Comparison of ENCODE assay signal across 18 cellular contexts in the genomic region with DNA sequence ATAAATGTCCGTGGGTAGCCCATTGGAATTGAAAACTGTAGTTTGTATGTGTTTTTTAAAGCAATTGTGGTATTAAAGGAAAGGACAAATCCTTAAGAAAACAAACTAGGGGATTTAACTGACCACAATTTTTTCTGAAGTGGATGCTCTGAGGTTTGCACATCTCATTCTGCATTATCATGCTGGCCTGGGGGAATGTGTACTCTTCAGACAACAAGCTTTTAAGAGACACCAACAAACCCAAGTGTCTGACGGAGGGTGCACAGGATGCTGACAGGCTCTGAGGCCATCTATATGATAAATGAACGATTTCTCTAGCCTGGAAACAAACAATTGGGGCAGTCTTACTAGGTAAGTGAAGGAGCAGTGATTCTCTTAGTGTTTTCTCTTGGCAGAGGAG. TPM values are rescaled to one million over a fixed set of nuclear protein-coding genes. Genes with fewer than 3 reads are reported as not detected.
DNase-seq lines count a peak whose midpoint lies in the region; ATAC-seq and TF ChIP-seq lines count a peak whose summit lies in the region.
"Had no signal": no experiment of that assay in that cellular context is flagged by ENCODE, and none has a peak within 500 bp of the region (broad histone marks: within the 10 kb centered on the region; RNA-seq: fewer than 3 reads in every experiment).

No MANE protein-coding gene starts in this region.

- no peak overlapping the region for H4K91ac ChIP-seq in IMR-90 (ENCODE audit: insufficient read depth, low read depth, low read length)

- no peak overlapping the region for H2AK9ac ChIP-seq in IMR-90 (replicated peaks; ENCODE audit: low read depth, low read length, poor library complexity)

- CTCF ChIA-PET in activated CD4-positive, alpha-beta T cell treated with anti-CD3 and anti-CD28 coated beads for 36 hours (lab: Charles Lee): no interaction called here
- CTCF ChIA-PET in IMR-90 (lab: Yijun Ruan, JAX): interaction anchor here (1.5 kb wide), 1 partner anchor 20 kb away, joined by 4 read pairs; no protein-coding TSS in a partner anchor

- H3K4me3 Mint-ChIP-seq in activated CD4-positive, alpha-beta T cell treated with anti-CD3 and anti-CD28 coated beads for 36 hours: no peak overlapping the region
- peak overlapping the region; percentile 23 for H3K4me3 Mint-ChIP-seq in activated naive CD8-positive, alpha-beta T cell treated with anti-CD3 and anti-CD28 coated beads, Interleukin-2, amount 10 ng/mL, durations not matched to agents 7 days and 5 days
- H3K4me3 Mint-ChIP-seq: activated CD8-positive, alpha-beta memory T cell treated with anti-CD3 and anti-CD28 coated beads, Interleukin-2, amount 10 ng/mL, durations not matched to agents 7 days and 5 days; neural progenitor cell had no signal

- no peak overlapping the region for H2AK5ac ChIP-seq in IMR-90 (ENCODE audit: low read depth, low read length)

- no peak overlapping the region for H2BK120ac ChIP-seq in IMR-90 (ENCODE audit: low read depth, low read length)

- H2BK5ac ChIP-seq in IMR-90 (ENCODE audit: low read depth, low read length, poor library complexity, severe bottlenecking): no peak overlapping the region

- ATAC-seq in activated CD4-positive, alpha-beta T cell treated with anti-CD3 and anti-CD28 coated beads for 36 hours: no peak
- ATAC-seq in IMR-90 (ENCODE audit: low read depth): peak; percentile 90
- no peak for ATAC-seq in activated naive CD8-positive, alpha-beta T cell treated with anti-CD3 and anti-CD28 coated beads, Interleukin-2, amount 10 ng/mL, durations not matched to agents 7 days and 5 days (ENCODE audit: low read depth)
- ATAC-seq in left lobe of liver: no peak
- ATAC-seq: activated CD8-positive, alpha-beta memory T cell treated with anti-CD3 and anti-CD28 coated beads, Interleukin-2, amount 10 ng/mL, durations not matched to agents 7 days and 5 days; lower lobe of right lung; upper lobe of right lung had no signal

- no peak overlapping the region for H3K9ac ChIP-seq in IMR-90 (ENCODE audit: low read depth, low read length)
- H3K9ac ChIP-seq: neural progenitor cell had no signal

- H3K36me3 ChIP-seq in IMR-90 (ENCODE audit: control insufficient read depth, insufficient read depth, low read length): no peaks in the 10 kb centered on the region
- H3K36me3 ChIP-seq: lower lobe of right lung, neural progenitor cell, right atrium auricular region, upper lobe of right lung had no signal

- POLR2A ChIA-PET in activated CD4-positive, alpha-beta T cell treated with anti-CD3 and anti-CD28 coated beads for 36 hours (lab: Charles Lee): interaction anchor here (1.5 kb wide), 1 partner anchor 9 kb away, joined by 4 read pairs; a partner anchor contains a TSS
- POLR2A ChIA-PET in IMR-90 (lab: Charles Lee; ENCODE audit: unreplicated experiment): interaction anchor here (0.5 kb wide), 1 partner anchor 739 kb away, joined by 3 read pairs; no protein-coding TSS in a partner anchor
- POLR2A ChIA-PET in activated naive CD8-positive, alpha-beta T cell treated with anti-CD3 and anti-CD28 coated beads, Interleukin-2, amount 10 ng/mL, durations not matched to agents 7 days and 5 days (lab: Charles Lee): interaction anchor here (1.0 kb wide), 1 partner anchor 10 kb away, joined by 3 read pairs; no protein-coding TSS in a partner anchor

- no peak overlapping the region for H2BK20ac ChIP-seq in IMR-90 (ENCODE audit: low read depth, low read length)

- H2AFZ ChIP-seq in IMR-90 (replicated peaks; ENCODE audit: low read length, poor library complexity): no peak overlapping the region
- H2AFZ ChIP-seq: neural progenitor cell had no signal

- H3K4ac ChIP-seq in IMR-90 (ENCODE audit: low read depth, low read length): no peak overlapping the region

- DNase-seq in activated CD4-positive, alpha-beta T cell treated with anti-CD3 and anti-CD28 coated beads for 36 hours: no peak
- no peak for DNase-seq in activated CD4-positive, alpha-beta T cell treated with anti-CD3 and anti-CD28 coated beads for 4 hours
- DNase-seq in IMR-90 (peak; percentile 71), myocyte (ENCODE audit: low read depth) (peak; percentile 68), left lobe of liver (ENCODE audit: low spot score) (no peak), NCI-H345 (lab: John Stamatoyannopoulos, UW) (no peak)
- DNase-seq in activated naive CD8-positive, alpha-beta T cell treated with anti-CD3 and anti-CD28 coated beads, Interleukin-2, amount 10 ng/mL, durations not matched to agents 7 days and 5 days: no peak
- no peak for DNase-seq in stimulated activated CD4-positive, alpha-beta T cell treated with anti-CD3 and anti-CD28 coated beads, Interleukin-2, amount 100 ng/mL, for 48 hours
- DNase-seq: activated CD8-positive, alpha-beta memory T cell treated with anti-CD3 and anti-CD28 coated beads, Interleukin-2, amount 10 ng/mL, durations not matched to agents 7 days and 5 days; aorta; dermis blood vessel endothelial cell; lower lobe of right lung; NCI-H2171; NK-92 treated with Interleukin-12 subunit alpha and Interleukin-12 subunit beta, amount 100 ng/mL, for 24 hours; SHP77 treated with DMSO at 0.1 percent for 48 hours; upper lobe of right lung had no signal

- H3K27ac ChIP-seq in IMR-90 (ENCODE audit: insufficient read depth, low read length): no peak overlapping the region
- H3K27ac ChIP-seq: lower lobe of right lung, neural progenitor cell, right atrium auricular region, upper lobe of right lung had no signal

- no peak overlapping the region for H3K4me2 ChIP-seq in IMR-90 (ENCODE audit: low read depth, low read length)
- H3K4me2 ChIP-seq: neural progenitor cell had no signal

- H4K8ac ChIP-seq in IMR-90 (ENCODE audit: low read depth in 2 of 2, low read length in 2 of 2): no peak overlapping the region

- no peak overlapping the region for H3K23ac ChIP-seq in IMR-90 (ENCODE audit: low read depth, low read length)

- H3K27ac Mint-ChIP-seq in activated CD4-positive, alpha-beta T cell treated with anti-CD3 and anti-CD28 coated beads for 36 hours: peak overlapping the region; percentile 94
- H3K27ac Mint-ChIP-seq in activated naive CD8-positive, alpha-beta T cell treated with anti-CD3 and anti-CD28 coated beads, Interleukin-2, amount 10 ng/mL, durations not matched to agents 7 days and 5 days: peak overlapping the region; percentile 77
- H3K27ac Mint-ChIP-seq: activated CD8-positive, alpha-beta memory T cell treated with anti-CD3 and anti-CD28 coated beads, Interleukin-2, amount 10 ng/mL, durations not matched to agents 7 days and 5 days; neural progenitor cell had no signal

- H4K5ac ChIP-seq in IMR-90 (ENCODE audit: low read depth, low read length): no peak overlapping the region

- H3K9me3 Mint-ChIP-seq in activated CD4-positive, alpha-beta T cell treated with anti-CD3 and anti-CD28 coated beads for 36 hours (ENCODE audit: low read depth): peaks cover 14% of the 10 kb centered on the region
- H3K9me3 Mint-ChIP-seq in activated naive CD8-positive, alpha-beta T cell treated with anti-CD3 and anti-CD28 coated beads, Interleukin-2, amount 10 ng/mL, durations not matched to agents 7 days and 5 days: peaks cover 7% of the 10 kb centered on the region

- dilution Hi-C loops in IMR-90 (cut with HindIII; ENCODE audit: low sequenced_read_pairs, unreplicated experiment): no loop called here

- no peaks in the 10 kb centered on the region for H3K27me3 ChIP-seq in IMR-90 (ENCODE audit: control insufficient read depth, insufficient read depth, low read length)
- H3K27me3 ChIP-seq: neural progenitor cell, right atrium auricular region, upper lobe of right lung had no signal

- TF ChIP-seq CTCF in IMR-90 (conservative IDR thresholded peaks at IDR 0.05; ENCODE audit: low read depth, low read length): no peak

- H3K18ac ChIP-seq in IMR-90 (ENCODE audit: low read depth, low read length): no peak overlapping the region

- H2BK15ac ChIP-seq in IMR-90 (ENCODE audit: low read depth, low read length): no peak overlapping the region

- no peaks in the 10 kb centered on the region for H3K9me1 ChIP-seq in IMR-90 (ENCODE audit: insufficient read depth, low read length)

- no CpG with 5 or more reads among the region's 3 CpGs for WGBS in IMR-90 (ENCODE audit: extremely low coverage in 2 of 2, insufficient read length in 1 of 2), 2 experiments

- peaks cover 72% of the 10 kb centered on the region for H3K4me1 Mint-ChIP-seq in activated CD4-positive, alpha-beta T cell treated with anti-CD3 and anti-CD28 coated beads for 36 hours
- peaks cover 43% of the 10 kb centered on the region for H3K4me1 Mint-ChIP-seq in activated naive CD8-positive, alpha-beta T cell treated with anti-CD3 and anti-CD28 coated beads, Interleukin-2, amount 10 ng/mL, durations not matched to agents 7 days and 5 days
- H3K4me1 Mint-ChIP-seq: neural progenitor cell had no signal

- no peak overlapping the region for H3K14ac ChIP-seq in IMR-90 (replicated peaks; ENCODE audit: low read depth, low read length)

- BruUV-seq in IMR-90 (replicated peaks; lab: Mats Ljungman, UMichigan): no TSS peak

- no peak for TF ChIP-seq POLR2A in IMR-90 (IDR thresholded peaks at IDR 0.05; ENCODE audit: low read depth, low read length)

- peaks cover 19 to 39% of the 10 kb centered on the region in 2 experiments for H3K79me1 ChIP-seq in IMR-90 (ENCODE audit: low read depth in 1 of 2, low read length in 2 of 2)

- peaks cover 29% of the 10 kb centered on the region; the same call in 1 of the 2 replicates for H4K20me1 ChIP-seq in IMR-90 (ENCODE audit: insufficient read depth, low read length)

- H3K56ac ChIP-seq in IMR-90 (ENCODE audit: extremely low read depth, insufficient read depth, low read length): no peak overlapping the region

- H3K4me1 ChIP-seq in IMR-90 (ENCODE audit: control insufficient read depth, insufficient read depth, low read length): peaks cover 2% of the 10 kb centered on the region; the same call in 1 of the 2 replicates
- H3K4me1 ChIP-seq: lower lobe of right lung, neural progenitor cell had no signal

- no peak overlapping the region for H3K4me3 ChIP-seq in IMR-90 (ENCODE audit: insufficient read depth, low read depth, low read length)
- H3K4me3 ChIP-seq: lower lobe of right lung, neural progenitor cell, right atrium auricular region, upper lobe of right lung had no signal

- in situ Hi-C loops in IMR-90 (cut with MboI; ENCODE audit: low sequenced_read_pairs): loop anchor here (25.0 kb wide), 1 partner anchor 1331 kb away; a partner anchor contains a TSS

- intact Hi-C loops in activated CD4-positive, alpha-beta T cell treated with anti-CD3 and anti-CD28 coated beads for 36 hours (cut with DNase I, micrococcal nuclease): loop anchor here (10.0 kb wide), 3 partner anchors 668 to 858 kb away; a partner anchor contains a TSS
- intact Hi-C loops in IMR-90 (cut with micrococcal nuclease): no loop called here

- TF ChIP-seq RAD21 in IMR-90 (IDR thresholded peaks at IDR 0.05; ENCODE audit: low read length): no peak

- peaks cover 69% of the 10 kb centered on the region for H3K36me3 Mint-ChIP-seq in activated CD4-positive, alpha-beta T cell treated with anti-CD3 and anti-CD28 coated beads for 36 hours (ENCODE audit: low read depth)
- peaks cover 46% of the 10 kb centered on the region for H3K36me3 Mint-ChIP-seq in activated naive CD8-positive, alpha-beta T cell treated with anti-CD3 and anti-CD28 coated beads, Interleukin-2, amount 10 ng/mL, durations not matched to agents 7 days and 5 days

- H3K27me3 Mint-ChIP-seq in activated CD4-positive, alpha-beta T cell treated with anti-CD3 and anti-CD28 coated beads for 36 hours: no peaks in the 10 kb centered on the region
- no peaks in the 10 kb centered on the region for H3K27me3 Mint-ChIP-seq in activated naive CD8-positive, alpha-beta T cell treated with anti-CD3 and anti-CD28 coated beads, Interleukin-2, amount 10 ng/mL, durations not matched to agents 7 days and 5 days
- H3K27me3 Mint-ChIP-seq: activated CD8-positive, alpha-beta memory T cell treated with anti-CD3 and anti-CD28 coated beads, Interleukin-2, amount 10 ng/mL, durations not matched to agents 7 days and 5 days had no signal

- peaks cover 6% of the 10 kb centered on the region for H3K9me3 ChIP-seq in IMR-90 (ENCODE audit: control insufficient read depth, insufficient read depth, low read length)
- H3K9me3 ChIP-seq: upper lobe of right lung had no signal

RNA-seq across cellular contexts. Expression of a gene that starts 9.1 kb away (rescaled TPM):
- 10 to 100 TPM; 41.7 to 43.8 TPM for total RNA-seq in activated CD4-positive, alpha-beta T cell treated with anti-CD3 and anti-CD28 coated beads for 36 hours
- 10.6 and 14.7 TPM in 2 replicates for total RNA-seq in IMR-90 (2012; rRNA removed)
- 6.4 and 6.9 TPM in 2 replicates for polyA plus RNA-seq in IMR-90 (2012; rRNA removed)
- polyA plus RNA-seq in IMR-90 (2012; cell fraction: cytosol; rRNA removed): 0.99 and 1.4 TPM in 2 replicates
- polyA plus RNA-seq in IMR-90 (2012; cell fraction: nucleus; rRNA removed; ENCODE audit: low replicate concordance): 5.6 and 24.3 TPM in 2 replicates
- total RNA-seq in activated naive CD8-positive, alpha-beta T cell treated with anti-CD3 and anti-CD28 coated beads, Interleukin-2, amount 10 ng/mL, durations not matched to agents 7 days and 5 days: 10 to 100 TPM; 38.6 to 43.4 TPM
- 12.4 and 18.6 TPM in 2 replicates for total RNA-seq in myocyte
- 3.0 TPM for polyA plus RNA-seq in myocyte (2012)
- 4.2 TPM for total RNA-seq in left lobe of liver

RNA-seq across cellular contexts. Expression of a gene that starts 9.5 kb away (rescaled TPM):
- total RNA-seq in activated CD4-positive, alpha-beta T cell treated with anti-CD3 and anti-CD28 coated beads for 36 hours: 10 to 100 TPM; 16.6 to 19.5 TPM
- total RNA-seq in IMR-90 (2012; rRNA removed) (15.8 and 16.7 TPM in 2 replicates), myocyte (9.2 and 12.2 TPM in 2 replicates), left lobe of liver (7.3 TPM)
- polyA plus RNA-seq in IMR-90 (2012; rRNA removed): 6.6 and 7.7 TPM in 2 replicates
- polyA plus RNA-seq in IMR-90 (2012; cell fraction: cytosol; rRNA removed): 3.5 and 5.6 TPM in 2 replicates
- 2.9 and 7.5 TPM in 2 replicates for polyA plus RNA-seq in IMR-90 (2012; cell fraction: nucleus; rRNA removed; ENCODE audit: low replicate concordance)
- total RNA-seq in activated naive CD8-positive, alpha-beta T cell treated with anti-CD3 and anti-CD28 coated beads, Interleukin-2, amount 10 ng/mL, durations not matched to agents 7 days and 5 days: 10 to 100 TPM; 21.1 to 21.5 TPM
- polyA plus RNA-seq in myocyte (2012): 5.7 TPM

Comparison
In these comparisons a context has a peak if more than half of its experiments do, and no peak if none do; other contexts are left out.
1. DNase-seq: peak in IMR-90 (single experiment) and myocyte (single experiment); none in activated CD4-positive, alpha-beta T cell treated with anti-CD3 and anti-CD28 coated beads for 36 hours (single experiment), activated CD4-positive, alpha-beta T cell treated with anti-CD3 and anti-CD28 coated beads for 4 hours (0 of 2), activated naive CD8-positive, alpha-beta T cell treated with anti-CD3 and anti-CD28 coated beads, Interleukin-2, amount 10 ng/mL, durations not matched to agents 7 days and 5 days (single experiment), left lobe of liver (single experiment), NCI-H345 (single experiment) and stimulated activated CD4-positive, alpha-beta T cell treated with anti-CD3 and anti-CD28 coated beads, Interleukin-2, amount 100 ng/mL, for 48 hours (0 of 2).